ENCODE assay signal across 8 cellular contexts in the genomic region with DNA sequence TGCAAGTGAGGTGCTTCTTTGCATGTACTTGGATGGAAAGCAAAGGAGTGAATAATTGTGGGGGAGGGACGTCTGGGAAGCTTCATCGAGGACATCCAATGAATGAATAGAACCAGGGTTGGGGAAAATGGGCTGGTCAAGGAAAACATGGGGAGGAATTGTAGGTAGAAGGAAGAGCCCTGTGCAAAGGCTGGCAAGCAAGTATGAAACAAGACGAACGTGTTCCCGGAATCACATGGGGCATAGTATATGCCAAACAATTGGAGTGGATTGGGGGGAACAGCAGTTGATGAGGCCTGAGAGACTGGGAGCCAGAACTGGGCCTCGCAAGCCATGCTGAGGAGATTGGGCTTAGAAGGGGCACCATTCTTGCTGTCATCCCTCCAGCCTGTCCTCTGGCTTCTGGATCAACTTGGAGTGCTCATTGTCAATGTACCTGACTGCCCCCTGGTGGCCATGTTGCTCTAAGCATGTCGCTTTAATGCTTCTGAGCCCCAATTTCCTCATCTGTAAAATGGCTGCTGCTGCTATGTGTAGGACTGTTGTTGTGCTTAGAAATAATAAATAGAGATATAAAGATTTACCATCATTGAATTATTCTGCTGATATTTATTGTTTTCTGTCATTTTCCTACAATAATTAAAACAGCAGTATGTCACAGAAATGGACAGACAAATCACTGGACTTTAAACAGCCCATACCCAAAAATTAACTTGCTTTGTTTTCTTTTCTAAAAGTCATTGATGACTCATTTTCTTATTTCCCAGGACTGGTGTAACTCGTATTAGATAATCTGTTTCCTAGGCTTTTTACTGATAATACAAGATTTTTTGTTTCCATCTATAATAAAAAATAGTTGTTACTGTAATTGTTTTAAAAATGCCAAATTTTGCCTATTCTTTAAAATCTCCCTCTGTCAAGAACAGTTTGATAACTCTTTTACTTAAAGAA.
DNase-seq lines count a peak whose midpoint lies in the region; ATAC-seq and TF ChIP-seq lines count a peak whose summit lies in the region.

No MANE protein-coding gene starts in this region.

- H3K4me1 ChIP-seq in mesendoderm (ENCODE audit: control insufficient read depth, low read depth, low read length) = no peaks in the 10 kb centered on the region

- no peak overlapping the region for H3K9ac ChIP-seq in mesendoderm (ENCODE audit: low read length)

- H2BK15ac ChIP-seq in mesendoderm (replicated peaks; ENCODE audit: low read depth) = no peak overlapping the region

- H3K18ac ChIP-seq in mesendoderm (ENCODE audit: low read length) = no peak overlapping the region

- no peak overlapping the region for H2AK5ac ChIP-seq in mesendoderm (ENCODE audit: low read length)

- H3K36me3 ChIP-seq in mesendoderm (ENCODE audit: control insufficient read depth, insufficient read depth, low read length) = no peaks in the 10 kb centered on the region

- H3K36me3 Mint-ChIP-seq in activated CD4-positive, alpha-beta T cell treated with anti-CD3 and anti-CD28 coated beads, Interleukin-2, amount 10 ng/mL, durations not matched to agents 7 days and 5 days (ENCODE audit: low read depth) = no peaks in the 10 kb centered on the region

- CTCF ChIA-PET in activated CD4-positive, alpha-beta T cell treated with anti-CD3 and anti-CD28 coated beads, Interleukin-2, amount 10 ng/mL, durations not matched to agents 7 days and 5 days (lab: Charles Lee) = interaction anchor here (1.1 kb wide), 2 partner anchors 15 to 219 kb away, joined by 3 read pairs; a partner anchor contains a TSS

- H3K79me2 ChIP-seq in mesendoderm (ENCODE audit: control insufficient read depth, insufficient read depth, low read length) = no peaks in the 10 kb centered on the region

- H3K9me3 Mint-ChIP-seq in activated CD4-positive, alpha-beta T cell treated with anti-CD3 and anti-CD28 coated beads, Interleukin-2, amount 10 ng/mL, durations not matched to agents 7 days and 5 days = no peaks in the 10 kb centered on the region

- no CpG with 5 or more reads among the region's 8 CpGs for WGBS in mesendoderm (ENCODE audit: extremely low coverage, insufficient coverage, low lambda C conversion rate)

- intact Hi-C loops in dorsolateral prefrontal cortex (cut with DNase I) = loop anchor here in 1 of 2 donors (5.0 kb wide), 1 partner anchor 76 kb away; no protein-coding TSS in a partner anchor

- H3K4ac ChIP-seq in mesendoderm (ENCODE audit: low read depth, low read length) = no peak overlapping the region

- no peaks in the 10 kb centered on the region for H3K79me1 ChIP-seq in mesendoderm (ENCODE audit: low read length)

- no peak overlapping the region for H4K5ac ChIP-seq in mesendoderm (ENCODE audit: low read length)

- no peaks in the 10 kb centered on the region for H3K4me1 Mint-ChIP-seq in activated CD4-positive, alpha-beta T cell treated with anti-CD3 and anti-CD28 coated beads, Interleukin-2, amount 10 ng/mL, durations not matched to agents 7 days and 5 days

- POLR2A ChIA-PET in activated CD4-positive, alpha-beta T cell treated with anti-CD3 and anti-CD28 coated beads, Interleukin-2, amount 10 ng/mL, durations not matched to agents 7 days and 5 days (lab: Charles Lee) = no interaction called here

- H3K23ac ChIP-seq in mesendoderm (ENCODE audit: low read length) = no peak overlapping the region

- ATAC-seq in HG02571 (IDR thresholded peaks at IDR 0.05; ENCODE audit: unreplicated experiment) = peak; percentile 74
- no peak for ATAC-seq in HG03280 (IDR thresholded peaks at IDR 0.05; ENCODE audit: unreplicated experiment)

- H2BK5ac ChIP-seq in mesendoderm (ENCODE audit: low read length) = no peak overlapping the region

- peak; percentile 19 to 69 (median 49) for TF ChIP-seq CTCF in dorsolateral prefrontal cortex (IDR thresholded peaks at IDR 0.05 in 54 of 56, conservative IDR thresholded peaks at IDR 0.05 in 2 of 56; ENCODE audit: low read depth in 1 of 56, partially characterized antibody in 56 of 56)

- H3K27me3 ChIP-seq in dorsolateral prefrontal cortex (peaks cover 0 to 41% (median 5%) of the 10 kb centered on the region in 45 donors), mesendoderm (ENCODE audit: insufficient read depth, low read length, poor library complexity) (no peaks in the 10 kb centered on the region)

- H4K8ac ChIP-seq in mesendoderm (ENCODE audit: low read depth, low read length) = no peak overlapping the region

- DNase-seq in DMS 273 treated with DMSO at 0.1 percent for 48 hours (lab: John Stamatoyannopoulos, UW) (peak; percentile 55), NCI-H524 (lab: John Stamatoyannopoulos, UW) (peak; percentile 39 to 72), dorsolateral prefrontal cortex (peak in 7 of 10 donors; percentile 4 to 48 (median 29)), mesendoderm (peak; percentile 79)
- peak; percentile 77 for DNase-seq in activated CD4-positive, alpha-beta T cell treated with anti-CD3 and anti-CD28 coated beads, Interleukin-2, amount 10 ng/mL, durations not matched to agents 7 days and 5 days
- peak; percentile 31 to 38 for DNase-seq in stimulated activated CD8-positive, alpha-beta memory T cell treated with anti-CD3 and anti-CD28 coated beads, Interleukin-7, amount 100 ng/mL, for 1 hour (ENCODE audit: low read depth in 2 of 2)

- no peaks in the 10 kb centered on the region for H3K27me3 Mint-ChIP-seq in activated CD4-positive, alpha-beta T cell treated with anti-CD3 and anti-CD28 coated beads, Interleukin-2, amount 10 ng/mL, durations not matched to agents 7 days and 5 days

- no peak overlapping the region for H3K4me2 ChIP-seq in mesendoderm (ENCODE audit: low read length)

- H2BK120ac ChIP-seq in mesendoderm (ENCODE audit: low read depth, low read length) = no peak overlapping the region

- H3K4me3 Mint-ChIP-seq in activated CD4-positive, alpha-beta T cell treated with anti-CD3 and anti-CD28 coated beads, Interleukin-2, amount 10 ng/mL, durations not matched to agents 7 days and 5 days = no peak overlapping the region

- no peak overlapping the region for H3K56ac ChIP-seq in mesendoderm (ENCODE audit: low read length)

- H3K4me3 ChIP-seq in dorsolateral prefrontal cortex (no peak overlapping the region), mesendoderm (ENCODE audit: low read length) (no peak overlapping the region)

- H3K27ac ChIP-seq in dorsolateral prefrontal cortex (no peak overlapping the region), mesendoderm (ENCODE audit: low read depth, low read length) (no peak overlapping the region)

- H3K27ac Mint-ChIP-seq in activated CD4-positive, alpha-beta T cell treated with anti-CD3 and anti-CD28 coated beads, Interleukin-2, amount 10 ng/mL, durations not matched to agents 7 days and 5 days = no peak overlapping the region

Comparison
In these comparisons a context has a peak if more than half of its experiments do, and no peak if none do; other contexts are left out.
1. DNase-seq: peak in every context shown above with its lines; median percentile 79 in mesendoderm; 77 in activated CD4-positive, alpha-beta T cell treated with anti-CD3 and anti-CD28 coated beads, Interleukin-2, amount 10 ng/mL, durations not matched to agents 7 days and 5 days; 56 in NCI-H524; 55 in DMS 273 treated with DMSO at 0.1 percent for 48 hours; 34 in stimulated activated CD8-positive, alpha-beta memory T cell treated with anti-CD3 and anti-CD28 coated beads, Interleukin-7, amount 100 ng/mL, for 1 hour; 29 in dorsolateral prefrontal cortex.